ENCODE assay signal across 12 cellular contexts in the genomic region with DNA sequence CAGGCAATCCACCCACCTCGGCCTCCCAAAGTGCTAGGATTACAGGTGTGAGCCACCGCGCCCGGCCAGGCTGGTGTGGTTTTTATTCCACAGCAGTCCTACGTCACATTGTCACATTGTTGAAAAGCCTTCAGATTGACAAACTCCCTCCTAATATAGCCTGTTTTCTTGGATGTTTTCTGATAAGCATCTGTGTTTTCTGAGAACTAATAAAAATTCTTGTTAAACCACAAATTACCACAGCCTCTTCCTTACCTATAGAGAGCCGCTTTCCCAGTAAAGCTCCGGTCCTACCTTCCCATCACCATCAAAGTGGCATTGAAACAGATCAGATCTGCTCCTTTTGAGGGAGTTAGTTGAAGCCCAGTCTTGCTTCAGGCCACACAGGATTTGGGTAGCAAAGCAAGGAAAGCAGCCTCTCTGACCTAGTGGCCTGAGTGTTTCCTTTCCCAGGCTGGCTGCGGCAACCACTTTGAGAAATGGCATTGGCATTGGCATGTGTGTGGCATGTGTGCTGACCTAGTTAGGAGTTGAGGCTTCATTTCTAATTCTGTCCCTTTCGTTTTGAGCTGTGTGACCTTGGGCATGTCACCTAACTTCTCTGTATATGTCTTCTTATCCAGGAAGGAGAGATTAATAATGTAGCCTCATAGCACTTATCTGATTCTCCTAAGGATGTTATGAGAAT. TPM values are rescaled to one million over a fixed set of nuclear protein-coding genes. Genes with fewer than 3 reads are reported as not detected.
A peak's percentile ranks its signal among the peaks of the same experiment; 100 is the strongest.
DNase-seq lines count a peak whose midpoint lies in the region; ATAC-seq and TF ChIP-seq lines count a peak whose summit lies in the region.
"Had no signal": no experiment of that assay in that cellular context is flagged by ENCODE, and none has a peak within 500 bp of the region (broad histone marks: within the 10 kb centered on the region; RNA-seq: fewer than 3 reads in every experiment).

No MANE protein-coding gene starts in this region.

- H3K9me3 ChIP-seq in adrenal gland (replicated peaks in 1 of 3) (no peaks in the 10 kb centered on the region), mesenchymal stem cell (ENCODE audit: control insufficient read depth, low read length) (no peaks in the 10 kb centered on the region), thyroid gland (no peaks in the 10 kb centered on the region)

- no peak overlapping the region for H4K8ac ChIP-seq in mesenchymal stem cell (ENCODE audit: low read length)

- no peak overlapping the region for H2BK5ac ChIP-seq in mesenchymal stem cell (ENCODE audit: low read depth, low read length, poor library complexity, severe bottlenecking)

- H3K27ac ChIP-seq in adrenal gland: peak overlapping the region in 4 of 5 donors; percentile 40 to 83 (median 76)
- H3K27ac ChIP-seq in mesenchymal stem cell (ENCODE audit: low read length, poor library complexity, severe bottlenecking): no peak overlapping the region
- H3K27ac ChIP-seq in thyroid gland: peak overlapping the region in 2 of 3 donors; percentile 78 to 81

- H3K18ac ChIP-seq in mesenchymal stem cell (ENCODE audit: low read depth in 1 of 2, low read length in 2 of 2): peak overlapping the region; percentile 46 to 79

- no peak overlapping the region for H2BK15ac ChIP-seq in mesenchymal stem cell (ENCODE audit: low read depth, poor library complexity, severe bottlenecking)

- H4K91ac ChIP-seq in mesenchymal stem cell (ENCODE audit: low read length): no peak overlapping the region

- peak overlapping the region; percentile 94 for H3K9ac ChIP-seq in mesenchymal stem cell (ENCODE audit: low read length)

- H3K4ac ChIP-seq in mesenchymal stem cell (ENCODE audit: low read depth in 1 of 2, low read length in 2 of 2): no peak overlapping the region

- peak overlapping the region; percentile 33 to 55 for H2BK12ac ChIP-seq in mesenchymal stem cell (ENCODE audit: low read length in 2 of 2)

- H3K4me1 ChIP-seq in adrenal gland (replicated peaks in 1 of 2) (peaks cover 37 to 59% of the 10 kb centered on the region in 2 donors), mesenchymal stem cell (ENCODE audit: control insufficient read depth, insufficient read depth, low read depth, low read length) (peaks cover 9% of the 10 kb centered on the region), thyroid gland (peaks cover 16 to 40% of the 10 kb centered on the region in 2 donors)

- no peak for TF ChIP-seq CTCF in adrenal gland (IDR thresholded peaks at IDR 0.05)
- no peak for TF ChIP-seq CTCF in thyroid gland (IDR thresholded peaks at IDR 0.05)

- H2AFZ ChIP-seq in mesenchymal stem cell (ENCODE audit: low read depth, low read length): no peak overlapping the region

- no peak for ATAC-seq in GM19328 (IDR thresholded peaks at IDR 0.05; ENCODE audit: unreplicated experiment)
- ATAC-seq: CD8-positive, alpha-beta T cell; stimulated activated naive CD8-positive, alpha-beta T cell treated with anti-CD3 and anti-CD28 coated beads, Interleukin-15, amount 100 ng/mL, for 72 hours had no signal

- TF ChIP-seq POLR2A in adrenal gland (IDR thresholded peaks at IDR 0.05) (no peak), thyroid gland (IDR thresholded peaks at IDR 0.05) (no peak)

- no peaks in the 10 kb centered on the region for H3K27me3 ChIP-seq in adrenal gland
- no peaks in the 10 kb centered on the region for H3K27me3 ChIP-seq in mesenchymal stem cell (ENCODE audit: control insufficient read depth in 1 of 2, insufficient read depth in 1 of 2, low read length in 2 of 2)
- H3K27me3 ChIP-seq in thyroid gland: no peaks in the 10 kb centered on the region

- intact Hi-C loops in adrenal gland (cut with DNase I): no loop called here
- intact Hi-C loops in thyroid gland (cut with DNase I): no loop called here

- H2BK120ac ChIP-seq in mesenchymal stem cell (ENCODE audit: low read depth, low read length): no peak overlapping the region

- peak overlapping the region in 1 of 2 experiments; percentile 1 for H3K14ac ChIP-seq in mesenchymal stem cell (ENCODE audit: low read length in 2 of 2)

- H3K79me1 ChIP-seq in mesenchymal stem cell (replicated peaks; ENCODE audit: low read length, poor library complexity, severe bottlenecking): peaks cover 12% of the 10 kb centered on the region

- no peak overlapping the region for H3K23ac ChIP-seq in mesenchymal stem cell (ENCODE audit: low read length in 2 of 2)

- H2AK5ac ChIP-seq in mesenchymal stem cell (ENCODE audit: low read length, severe bottlenecking): no peak overlapping the region

- H3K4me3 ChIP-seq in adrenal gland: no peak overlapping the region
- H3K4me3 ChIP-seq in mesenchymal stem cell (ENCODE audit: insufficient read depth in 1 of 2, low read depth in 1 of 2, low read length in 2 of 2): no peak overlapping the region
- H3K4me3 ChIP-seq in thyroid gland (replicated peaks in 1 of 3): no peak overlapping the region

- no peak overlapping the region for H3K4me2 ChIP-seq in mesenchymal stem cell (ENCODE audit: low read length, poor library complexity, severe bottlenecking)

- DNase-seq in LoVo (ENCODE audit: low spot score): peak; percentile 48
- DNase-seq in adrenal gland: peak; percentile 59 to 87 (median 71)
- DNase-seq in mesenchymal stem cell: peak; percentile 29
- DNase-seq in thyroid gland: no peak
- no peak for DNase-seq in SK-N-DZ (ENCODE audit: low spot score)
- DNase-seq in amniotic stem cell (lab: John Stamatoyannopoulos, UW): no peak
- DNase-seq: CD8-positive, alpha-beta T cell; left cardiac atrium; NCI-H2227 treated with DMSO at 0.1 percent for 48 hours; stimulated activated CD4-positive, alpha-beta T cell treated with anti-CD3 and anti-CD28 coated beads, Interleukin-2, amount 100 ng/mL, for 48 hours; stimulated activated naive CD8-positive, alpha-beta T cell treated with anti-CD3 and anti-CD28 coated beads, Interleukin-15, amount 100 ng/mL, for 72 hours had no signal

- H3K36me3 ChIP-seq in adrenal gland (replicated peaks in 1 of 2): no peaks in the 10 kb centered on the region
- peaks cover 0 to 10% of the 10 kb centered on the region in 2 experiments for H3K36me3 ChIP-seq in mesenchymal stem cell (ENCODE audit: control insufficient read depth in 1 of 2, insufficient read depth in 2 of 2, low read depth in 1 of 2, low read length in 2 of 2)
- H3K36me3 ChIP-seq in thyroid gland: no peaks in the 10 kb centered on the region

- 61 to 71% (median 69%) methylated on average over 9 of the region's 9 CpGs for WGBS in adrenal gland, 4 donors
- 80% methylated on average over 7 of the region's 9 CpGs for WGBS in mesenchymal stem cell
- 91 to 94% methylated on average over 9 of the region's 9 CpGs for WGBS in thyroid gland, 2 donors

RNA-seq across cellular contexts. Expression of a gene that starts 1.7 kb away (rescaled TPM):
- total RNA-seq in adrenal gland (100 to 1,000 TPM in 6 of 8 donors, 10 to 100 TPM in 2; 56.1 to 225 (median 149) TPM), thyroid gland (100 to 1,000 TPM; 108 to 145 (median 111) TPM)
- polyA plus RNA-seq in adrenal gland: 100 to 1,000 TPM in 1 of 3 donors, 10 to 100 TPM in 2; 43.9 to 114 (median 98.0) TPM
- polyA plus RNA-seq in mesenchymal stem cell (2013, experiment 1 of 2): 95.4 TPM
- polyA plus RNA-seq in mesenchymal stem cell (2013, experiment 2 of 2): 96.7 TPM
- polyA plus RNA-seq in SK-N-DZ (2014; cell fraction: cytosol; rRNA removed): 42.9 and 46.8 TPM in 2 replicates
- polyA plus RNA-seq in SK-N-DZ (2014; cell fraction: nucleus; rRNA removed): 21.9 and 23.0 TPM in 2 replicates

RNA-seq across cellular contexts. Expression of a gene that starts 58.9 kb away (rescaled TPM):
- total RNA-seq in adrenal gland (100 to 1,000 TPM; 105 to 213 (median 158) TPM), thyroid gland (100 to 1,000 TPM; 113 to 140 (median 137) TPM)
- polyA plus RNA-seq in adrenal gland: 100 to 1,000 TPM in 1 of 3 donors, 10 to 100 TPM in 2; 51.5 to 137 (median 54.5) TPM
- 154 TPM for polyA plus RNA-seq in mesenchymal stem cell (2013, experiment 1 of 2)
- polyA plus RNA-seq in mesenchymal stem cell (2013, experiment 2 of 2): 162 TPM
- 36.5 and 36.8 TPM in 2 replicates for polyA plus RNA-seq in SK-N-DZ (2014; cell fraction: cytosol; rRNA removed)
- 16.3 and 19.1 TPM in 2 replicates for polyA plus RNA-seq in SK-N-DZ (2014; cell fraction: nucleus; rRNA removed)

Comparison
In these comparisons a context has a peak if more than half of its experiments do, and no peak if none do; other contexts are left out.
1. DNase-seq: peak in LoVo (single experiment), adrenal gland (7 of 7) and mesenchymal stem cell (single experiment); none in thyroid gland (0 of 2), SK-N-DZ (single experiment) and amniotic stem cell (single experiment).